ENCODE assay signal across 10 cellular contexts in genomic region chr15:42082141-42082540, GRCh38. TPM values are rescaled to one million over a fixed set of nuclear protein-coding genes. Genes with fewer than 3 reads are reported as not detected.
"Had no signal": no experiment of that assay in that cellular context is flagged by ENCODE, and none has a peak within 500 bp of the region (broad histone marks: within the 10 kb centered on the region; RNA-seq: fewer than 3 reads in every experiment).

No MANE protein-coding gene starts in this region.

- H2AFZ ChIP-seq: GM23338 had no signal

- H3K4me3 ChIP-seq: GM23338 had no signal

- H3K36me3 Mint-ChIP-seq: IgD-negative memory B cell had no signal

- H3K27ac Mint-ChIP-seq: GM23338, IgD-negative memory B cell had no signal

- H3K9me3 Mint-ChIP-seq: GM23338, H9, IgD-negative memory B cell had no signal

- FAIRE-seq: H1, H54, HepG2 had no signal

- H3K27ac ChIP-seq: HL-60 had no signal

- H3K4me2 ChIP-seq: GM23338 had no signal

- DNase-seq: HCEC 1CT, KG1 had no signal

- H3K4me3 Mint-ChIP-seq: GM23338, H9, IgD-negative memory B cell had no signal

RNA-seq across cellular contexts. Expression of gene PLA2G4D, which starts 12.2 kb away (rescaled TPM):
- total RNA-seq: HT1080 had no signal
